1 cellular context compared by ENCODE assay signal in the genomic region with DNA sequence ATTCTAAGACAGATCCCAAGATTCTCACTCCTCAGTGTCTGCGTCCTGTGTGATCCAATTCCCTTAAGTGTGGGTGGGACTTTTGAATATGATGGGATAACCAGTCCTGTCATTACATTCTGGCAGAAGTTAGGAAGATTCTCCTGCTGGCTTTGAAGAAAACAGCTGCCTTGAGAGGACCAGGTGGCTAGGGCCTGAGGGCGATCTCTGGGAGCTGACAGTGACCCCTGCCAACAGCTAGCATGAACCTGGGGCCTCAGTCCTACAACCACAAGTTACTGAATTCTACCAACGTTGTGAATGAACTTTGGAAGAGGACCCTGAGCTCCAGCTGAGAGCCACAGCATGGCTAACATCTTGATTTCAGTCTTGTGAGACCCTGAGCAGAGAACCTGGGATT.
TF ChIP-seq lines count a peak whose summit lies in the region.

No MANE protein-coding gene starts in this region.

TF ChIP-seq in IMR-90, 13 proteins besides CTCF, POLR2A, EP300 and RAD21:
- TF ChIP-seq BHLHE40 (IDR thresholded peaks at IDR 0.05; ENCODE audit: low read depth, low read length), result no peak
- TF ChIP-seq CHD1 (IDR thresholded peaks at IDR 0.05; ENCODE audit: low read depth, low read length), result no peak
- no peak for TF ChIP-seq SMC3 (IDR thresholded peaks at IDR 0.05; ENCODE audit: low read depth, low read length)
- TF ChIP-seq, protein P1, sequence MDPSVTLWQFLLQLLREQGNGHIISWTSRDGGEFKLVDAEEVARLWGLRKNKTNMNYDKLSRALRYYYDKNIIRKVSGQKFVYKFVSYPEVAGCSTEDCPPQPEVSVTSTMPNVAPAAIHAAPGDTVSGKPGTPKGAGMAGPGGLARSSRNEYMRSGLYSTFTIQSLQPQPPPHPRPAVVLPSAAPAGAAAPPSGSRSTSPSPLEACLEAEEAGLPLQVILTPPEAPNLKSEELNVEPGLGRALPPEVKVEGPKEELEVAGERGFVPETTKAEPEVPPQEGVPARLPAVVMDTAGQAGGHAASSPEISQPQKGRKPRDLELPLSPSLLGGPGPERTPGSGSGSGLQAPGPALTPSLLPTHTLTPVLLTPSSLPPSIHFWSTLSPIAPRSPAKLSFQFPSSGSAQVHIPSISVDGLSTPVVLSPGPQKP (IDR thresholded peaks at IDR 0.05; ENCODE audit: borderline replicate concordance, low read depth, low read length), result no peak
- TF ChIP-seq CEBPB (IDR thresholded peaks at IDR 0.05; ENCODE audit: low read depth, low read length), result no peak
- no peak for TF ChIP-seq MAZ (IDR thresholded peaks at IDR 0.05; ENCODE audit: borderline replicate concordance, low read depth, low read length)
- TF ChIP-seq RFX5 (IDR thresholded peaks at IDR 0.05; ENCODE audit: low read depth, low read length), result no peak
- no peak for TF ChIP-seq FOS (IDR thresholded peaks at IDR 0.05; ENCODE audit: low read depth, low read length)
- TF ChIP-seq NFE2L2 (IDR thresholded peaks at IDR 0.05; ENCODE audit: low read depth, low read length), result no peak
- TF ChIP-seq, protein P2, sequence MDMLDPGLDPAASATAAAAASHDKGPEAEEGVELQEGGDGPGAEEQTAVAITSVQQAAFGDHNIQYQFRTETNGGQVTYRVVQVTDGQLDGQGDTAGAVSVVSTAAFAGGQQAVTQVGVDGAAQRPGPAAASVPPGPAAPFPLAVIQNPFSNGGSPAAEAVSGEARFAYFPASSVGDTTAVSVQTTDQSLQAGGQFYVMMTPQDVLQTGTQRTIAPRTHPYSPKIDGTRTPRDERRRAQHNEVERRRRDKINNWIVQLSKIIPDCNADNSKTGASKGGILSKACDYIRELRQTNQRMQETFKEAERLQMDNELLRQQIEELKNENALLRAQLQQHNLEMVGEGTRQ (IDR thresholded peaks at IDR 0.05; ENCODE audit: low read depth, low read length), result no peak
- no peak for TF ChIP-seq MXI1 (IDR thresholded peaks at IDR 0.05; ENCODE audit: borderline replicate concordance, low read depth, low read length)
- no peak for TF ChIP-seq MAFK (IDR thresholded peaks at IDR 0.05; ENCODE audit: low read depth, low read length)
- TF ChIP-seq RCOR1 (IDR thresholded peaks at IDR 0.05; ENCODE audit: insufficient replicate concordance, low read length), result no peak
